Comparison of ENCODE assay signal across 1 cellular context in the genomic region with DNA sequence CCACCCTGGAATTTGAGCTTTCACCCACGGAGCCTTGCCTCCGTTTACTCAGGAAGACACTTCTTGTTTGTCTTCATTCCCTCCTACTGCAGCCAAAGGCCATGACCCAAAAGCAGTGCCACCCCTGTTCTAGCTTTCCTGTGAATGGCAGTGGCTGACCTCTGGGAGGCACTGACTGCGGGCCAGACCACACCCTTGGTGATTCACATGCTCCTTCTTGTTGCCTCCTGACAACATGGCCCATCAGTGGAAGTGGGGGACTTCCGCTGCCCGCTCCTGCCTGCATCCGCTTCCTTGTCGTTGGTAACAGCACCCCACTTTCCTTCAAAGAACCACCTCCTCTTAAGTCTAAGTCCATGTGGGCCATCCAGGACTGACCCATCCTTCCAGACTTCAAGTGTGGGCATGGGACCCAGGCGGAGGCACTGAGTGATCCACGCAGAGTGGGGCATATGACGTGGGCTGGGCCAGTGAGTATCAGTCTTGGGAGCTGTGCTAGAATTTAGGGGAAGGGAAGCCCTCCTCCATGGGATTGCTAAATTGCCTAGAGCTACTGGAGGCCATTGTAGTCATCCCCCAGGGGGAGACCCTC.
TF ChIP-seq lines count a peak whose summit lies in the region.

No MANE protein-coding gene starts in this region.

TF ChIP-seq in HepG2, 621 proteins besides CTCF, POLR2A, EP300 and RAD21 (continued from another document):
- no peak for TF ChIP-seq CEBPZ (IDR thresholded peaks at IDR 0.05; ENCODE audit: low read length)
- TF ChIP-seq ZNF205 (CRISPR knock-in tag; IDR thresholded peaks at IDR 0.05): no peak
